In the genomic region with DNA sequence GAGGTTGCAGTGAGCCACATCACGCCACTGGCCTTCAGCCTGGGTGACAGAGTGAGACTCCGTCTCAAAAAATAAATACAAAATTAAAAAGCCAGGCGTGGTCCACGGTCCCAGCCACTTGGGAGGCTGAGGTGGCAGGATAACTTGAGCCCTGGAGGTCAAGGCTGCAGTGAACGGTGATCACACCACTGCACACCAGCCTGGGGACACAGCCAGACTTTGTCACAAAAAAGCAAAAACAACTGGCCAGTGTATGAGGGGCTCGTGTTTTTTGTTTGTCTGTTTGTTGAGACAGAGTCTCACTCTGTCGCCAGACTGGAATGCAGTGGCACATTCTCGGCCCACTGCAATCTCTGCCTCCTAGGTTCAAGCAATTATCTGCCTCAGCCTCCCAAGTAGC, we compare ENCODE assay signal across 1 cellular context.
TF ChIP-seq lines count a peak whose summit lies in the region.

No MANE protein-coding gene starts in this region.

TF ChIP-seq in HepG2, 621 proteins besides CTCF, POLR2A, EP300 and RAD21 (continued from another document):
- TF ChIP-seq KDM5A (IDR thresholded peaks at IDR 0.05; ENCODE audit: borderline replicate concordance, low read length) (no peak), ZBTB3 (CRISPR knock-in tag; IDR thresholded peaks at IDR 0.05; ENCODE audit: borderline replicate concordance, low read depth) (peak; percentile 59; the same call in 1 of the 2 replicates), ZNF432 (CRISPR knock-in tag; IDR thresholded peaks at IDR 0.05; ENCODE audit: borderline replicate concordance) (no peak), XBP1 (CRISPR knock-in tag; IDR thresholded peaks at IDR 0.05) (no peak), ZNF441 (CRISPR knock-in tag; IDR thresholded peaks at IDR 0.05; ENCODE audit: borderline replicate concordance) (peak; percentile 90), EED (CRISPR knock-in tag; IDR thresholded peaks at IDR 0.05) (0 out of 2 replicates have a peak, but pooled peaks have one; percentile 19), ZNF17 (CRISPR knock-in tag; IDR thresholded peaks at IDR 0.05) (no peak), PLSCR1 (CRISPR knock-in tag; IDR thresholded peaks at IDR 0.05; ENCODE audit: borderline replicate concordance) (no peak), TFDP2 (CRISPR knock-in tag; IDR thresholded peaks at IDR 0.05) (no peak), ZNF83 (CRISPR knock-in tag; IDR thresholded peaks at IDR 0.05; ENCODE audit: borderline replicate concordance) (no peak), ZNF746 (CRISPR knock-in tag; IDR thresholded peaks at IDR 0.05) (no peak), NR2F6 (IDR thresholded peaks at IDR 0.05) (peak; percentile 30; the same call in 1 of the 2 replicates), NR2F6 (CRISPR knock-in tag; IDR thresholded peaks at IDR 0.05) (peak; percentile 58; the same call in 1 of the 2 replicates)
- TF ChIP-seq, protein P1, sequence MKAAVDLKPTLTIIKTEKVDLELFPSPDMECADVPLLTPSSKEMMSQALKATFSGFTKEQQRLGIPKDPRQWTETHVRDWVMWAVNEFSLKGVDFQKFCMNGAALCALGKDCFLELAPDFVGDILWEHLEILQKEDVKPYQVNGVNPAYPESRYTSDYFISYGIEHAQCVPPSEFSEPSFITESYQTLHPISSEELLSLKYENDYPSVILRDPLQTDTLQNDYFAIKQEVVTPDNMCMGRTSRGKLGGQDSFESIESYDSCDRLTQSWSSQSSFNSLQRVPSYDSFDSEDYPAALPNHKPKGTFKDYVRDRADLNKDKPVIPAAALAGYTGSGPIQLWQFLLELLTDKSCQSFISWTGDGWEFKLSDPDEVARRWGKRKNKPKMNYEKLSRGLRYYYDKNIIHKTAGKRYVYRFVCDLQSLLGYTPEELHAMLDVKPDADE (CRISPR knock-in tag; IDR thresholded peaks at IDR 0.05) = no peak
- TF ChIP-seq, protein P2, sequence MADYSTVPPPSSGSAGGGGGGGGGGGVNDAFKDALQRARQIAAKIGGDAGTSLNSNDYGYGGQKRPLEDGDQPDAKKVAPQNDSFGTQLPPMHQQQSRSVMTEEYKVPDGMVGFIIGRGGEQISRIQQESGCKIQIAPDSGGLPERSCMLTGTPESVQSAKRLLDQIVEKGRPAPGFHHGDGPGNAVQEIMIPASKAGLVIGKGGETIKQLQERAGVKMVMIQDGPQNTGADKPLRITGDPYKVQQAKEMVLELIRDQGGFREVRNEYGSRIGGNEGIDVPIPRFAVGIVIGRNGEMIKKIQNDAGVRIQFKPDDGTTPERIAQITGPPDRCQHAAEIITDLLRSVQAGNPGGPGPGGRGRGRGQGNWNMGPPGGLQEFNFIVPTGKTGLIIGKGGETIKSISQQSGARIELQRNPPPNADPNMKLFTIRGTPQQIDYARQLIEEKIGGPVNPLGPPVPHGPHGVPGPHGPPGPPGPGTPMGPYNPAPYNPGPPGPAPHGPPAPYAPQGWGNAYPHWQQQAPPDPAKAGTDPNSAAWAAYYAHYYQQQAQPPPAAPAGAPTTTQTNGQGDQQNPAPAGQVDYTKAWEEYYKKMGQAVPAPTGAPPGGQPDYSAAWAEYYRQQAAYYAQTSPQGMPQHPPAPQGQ (CRISPR knock-in tag; IDR thresholded peaks at IDR 0.05; ENCODE audit: borderline replicate concordance) = no peak
TF ChIP-seq in HepG2: peak in this region for 14.
